Comparison of ENCODE assay signal across 24 cellular contexts in the genomic region with DNA sequence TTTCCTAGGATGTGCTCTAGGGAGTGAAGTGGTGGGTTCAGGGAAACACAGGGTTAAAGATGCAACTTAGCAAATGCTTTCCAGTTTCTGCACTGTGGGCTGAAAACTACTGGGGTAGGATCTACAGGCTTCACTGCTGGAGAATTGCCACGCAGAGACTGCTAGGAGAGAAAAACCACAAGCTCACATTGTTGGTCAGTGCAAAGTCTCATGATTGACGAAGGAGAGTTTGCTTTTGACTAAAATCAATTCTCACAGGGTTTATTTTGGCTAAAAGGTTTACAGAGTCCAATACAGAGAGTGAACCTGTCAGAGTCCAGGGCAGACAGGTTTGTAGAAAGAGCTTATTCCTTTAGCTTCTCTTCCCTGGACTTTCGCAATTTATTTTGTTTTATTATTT.
DNase-seq lines count a peak whose midpoint lies in the region; ATAC-seq, FAIRE-seq and TF ChIP-seq lines count a peak whose summit lies in the region.
"Had no signal": no experiment of that assay in that cellular context is flagged by ENCODE, and none has a peak within 500 bp of the region (broad histone marks: within the 10 kb centered on the region; RNA-seq: fewer than 3 reads in every experiment).

No MANE protein-coding gene starts in this region.

- no peaks in the 10 kb centered on the region for H3K27me3 Mint-ChIP-seq in endothelial cell (ENCODE audit: unreplicated experiment)

- ATAC-seq in GM18867 (IDR thresholded peaks at IDR 0.05; ENCODE audit: unreplicated experiment) (peak; percentile 37), pancreas (peak; percentile 21 to 77 (median 57)), GM18873 (IDR thresholded peaks at IDR 0.05; ENCODE audit: low FRiP score, unreplicated experiment) (no peak)
- ATAC-seq: activated CD8-positive, alpha-beta T cell treated with anti-CD3 and anti-CD28 coated beads, Interleukin-2, amount 10 ng/mL, durations not matched to agents 7 days and 5 days; activated T-cell treated with anti-CD3 and anti-CD28 coated beads, Interleukin-2, amount 50 U/mL, for 4 hours; left colon; Panc1 had no signal

- 11% methylated on average over 3 of the region's 3 CpGs for WGBS in pancreas, 2 donors
- 53 to 69% methylated on average over 3 of the region's 3 CpGs for WGBS in esophagus squamous epithelium, 2 donors

- DNase-seq in SK-MEL-5 (ENCODE audit: low read depth, low spot score) (peak; percentile 40), fibroblast of peridontal ligament (ENCODE audit: extremely low read depth) (peak; percentile 67), pancreas (no peak), GM10266 (ENCODE audit: extremely low spot score) (no peak), esophagus squamous epithelium (lab: John Stamatoyannopoulos, UW) (no peak), endothelial cell (ENCODE audit: low spot score) (no peak)
- DNase-seq: activated CD8-positive, alpha-beta T cell treated with anti-CD3 and anti-CD28 coated beads, Interleukin-2, amount 10 ng/mL, durations not matched to agents 7 days and 5 days; activated naive CD4-positive, alpha-beta T cell treated with anti-CD3 and anti-CD28 coated beads, Interleukin-2, amount 10 ng/mL, durations not matched to agents 7 days and 5 days; activated T-cell treated with anti-CD3 and anti-CD28 coated beads, Interleukin-2, amount 50 U/mL, for 4 hours; aorta; CD4-positive, CD25-positive, alpha-beta regulatory T cell; cortex of kidney; DMS53; left colon; NCI-H1417 treated with DMSO at 0.1 percent for 48 hours; NCI-H2171; NCI-H774; retina; T-helper 9 cell had no signal

- H3K4me1 Mint-ChIP-seq in endothelial cell (ENCODE audit: unreplicated experiment), result no peaks in the 10 kb centered on the region
- H3K4me1 Mint-ChIP-seq: activated naive CD4-positive, alpha-beta T cell treated with anti-CD3 and anti-CD28 coated beads, Interleukin-2, amount 10 ng/mL, durations not matched to agents 7 days and 5 days; CD4-positive, CD25-positive, alpha-beta regulatory T cell had no signal

- TF ChIP-seq CTCF in pancreas (IDR thresholded peaks at IDR 0.05) (no peak), GM10266 (IDR thresholded peaks at IDR 0.05; ENCODE audit: control insufficient read depth, insufficient read depth, low read depth, missing control alignments) (no peak), esophagus squamous epithelium (IDR thresholded peaks at IDR 0.05) (no peak), endothelial cell (IDR thresholded peaks at IDR 0.05; ENCODE audit: unreplicated experiment) (no peak)

- H3K9me3 ChIP-seq in pancreas (no peaks in the 10 kb centered on the region), esophagus squamous epithelium (no peaks in the 10 kb centered on the region)
- H3K9me3 ChIP-seq: neutrophil had no signal

- H3K27ac ChIP-seq in pancreas (no peak overlapping the region), esophagus squamous epithelium (no peak overlapping the region)
- H3K27ac ChIP-seq: neutrophil had no signal

- FAIRE-seq in pancreas (lab: Jason Lieb, UNC), result no peak
- FAIRE-seq: HTR-8/SVneo had no signal

- no peak overlapping the region for H3K4me3 Mint-ChIP-seq in endothelial cell (ENCODE audit: unreplicated experiment)
- H3K4me3 Mint-ChIP-seq: activated CD8-positive, alpha-beta T cell treated with anti-CD3 and anti-CD28 coated beads, Interleukin-2, amount 10 ng/mL, durations not matched to agents 7 days and 5 days; activated naive CD4-positive, alpha-beta T cell treated with anti-CD3 and anti-CD28 coated beads, Interleukin-2, amount 10 ng/mL, durations not matched to agents 7 days and 5 days; activated T-cell treated with anti-CD3 and anti-CD28 coated beads, Interleukin-2, amount 50 U/mL, for 4 hours; CD4-positive, CD25-positive, alpha-beta regulatory T cell had no signal

- in situ Hi-C loops in SK-MEL-5 (cut with HindIII; ENCODE audit: low pct_unique_long_range_greater_than_20kb, low sequenced_read_pairs), result no loop called here

- intact Hi-C loops in pancreas (cut with DNase I), result no loop called here
- intact Hi-C loops in esophagus squamous epithelium (cut with DNase I), result no loop called here

- no peaks in the 10 kb centered on the region for H3K36me3 ChIP-seq in pancreas
- no peaks in the 10 kb centered on the region for H3K36me3 ChIP-seq in esophagus squamous epithelium
- H3K36me3 ChIP-seq: neutrophil had no signal

- H3K4me1 ChIP-seq in pancreas, result peaks cover 0 to 6% (median 3%) of the 10 kb centered on the region in 3 donors
- no peaks in the 10 kb centered on the region for H3K4me1 ChIP-seq in esophagus squamous epithelium

- no peak for TF ChIP-seq POLR2A in esophagus squamous epithelium (IDR thresholded peaks at IDR 0.05)

- no peaks in the 10 kb centered on the region for H3K36me3 Mint-ChIP-seq in endothelial cell (ENCODE audit: low read depth, unreplicated experiment)
- H3K36me3 Mint-ChIP-seq: activated naive CD4-positive, alpha-beta T cell treated with anti-CD3 and anti-CD28 coated beads, Interleukin-2, amount 10 ng/mL, durations not matched to agents 7 days and 5 days; CD4-positive, CD25-positive, alpha-beta regulatory T cell had no signal

- no peak overlapping the region for H3K27ac Mint-ChIP-seq in endothelial cell (ENCODE audit: unreplicated experiment)
- H3K27ac Mint-ChIP-seq: activated CD8-positive, alpha-beta T cell treated with anti-CD3 and anti-CD28 coated beads, Interleukin-2, amount 10 ng/mL, durations not matched to agents 7 days and 5 days; activated naive CD4-positive, alpha-beta T cell treated with anti-CD3 and anti-CD28 coated beads, Interleukin-2, amount 10 ng/mL, durations not matched to agents 7 days and 5 days; CD4-positive, CD25-positive, alpha-beta regulatory T cell had no signal

- H3K4me3 ChIP-seq in pancreas (no peak overlapping the region), esophagus squamous epithelium (no peak overlapping the region)

- H3K9me3 Mint-ChIP-seq in endothelial cell (ENCODE audit: unreplicated experiment), result no peaks in the 10 kb centered on the region
- H3K9me3 Mint-ChIP-seq: activated naive CD4-positive, alpha-beta T cell treated with anti-CD3 and anti-CD28 coated beads, Interleukin-2, amount 10 ng/mL, durations not matched to agents 7 days and 5 days; activated T-cell treated with anti-CD3 and anti-CD28 coated beads, Interleukin-2, amount 50 U/mL, for 4 hours had no signal

- no peaks in the 10 kb centered on the region for H3K27me3 ChIP-seq in pancreas
- H3K27me3 ChIP-seq in esophagus squamous epithelium, result no peaks in the 10 kb centered on the region
- H3K27me3 ChIP-seq: neutrophil had no signal

Comparison
In these comparisons a context has a peak if more than half of its experiments do, and no peak if none do; other contexts are left out.
1. DNase-seq: peak in SK-MEL-5 (single experiment) and fibroblast of peridontal ligament (single experiment); none in pancreas (0 of 6), GM10266 (single experiment), esophagus squamous epithelium (single experiment) and endothelial cell (single experiment).